In genomic region chr6:43092635-43093034, GRCh38 we compare ENCODE assay signal across 1 cellular context.
TF ChIP-seq lines count a peak whose summit lies in the region.

No MANE protein-coding gene starts in this region.

TF ChIP-seq in WTC11, 78 proteins besides CTCF, POLR2A, EP300 and RAD21 (continued from another document):
- TF ChIP-seq ATF3 (CRISPR knock-in tag; conservative IDR thresholded peaks at IDR 0.05) = no peak
- TF ChIP-seq ATF6 (CRISPR knock-in tag; IDR thresholded peaks at IDR 0.05) = no peak
- TF ChIP-seq SMAD3 (CRISPR knock-in tag; IDR thresholded peaks at IDR 0.05; ENCODE audit: borderline replicate concordance) = no peak
